ENCODE assay signal across 8 cellular contexts in genomic region chr15:82680200-82681102, GRCh38. TPM values are rescaled to one million over a fixed set of nuclear protein-coding genes. Genes with fewer than 3 reads are reported as not detected.
DNase-seq lines count a peak whose midpoint lies in the region; ATAC-seq and TF ChIP-seq lines count a peak whose summit lies in the region.

No MANE protein-coding gene starts in this region.

- H3K27me3 ChIP-seq in CD4-positive, alpha-beta T cell (ENCODE audit: control insufficient read depth, insufficient read depth, low read length): no peaks in the 10 kb centered on the region
- H3K27me3 ChIP-seq in KMS-11 (ENCODE audit: insufficient read depth, low read depth): no peaks in the 10 kb centered on the region
- peaks cover 33% of the 10 kb centered on the region for H3K27me3 ChIP-seq in endodermal cell (ENCODE audit: control insufficient read depth, insufficient read depth, low read length, poor library complexity, severe bottlenecking)
- H3K27me3 ChIP-seq in aorta (ENCODE audit: control insufficient read depth in 1 of 2, insufficient read depth in 2 of 2, low read length in 1 of 2): no peaks in the 10 kb centered on the region

- no peaks in the 10 kb centered on the region for H3K79me2 ChIP-seq in KMS-11 (ENCODE audit: insufficient read depth, low read depth)

- POLR2A ChIA-PET in CD4-positive, alpha-beta T cell (lab: Charles Lee): interaction anchor here (0.5 to 3.8 kb wide), 10 partner anchors 9 to 386 kb away, joined by 3 to 28 read pairs (median 7); partner anchors contain the start of genes C15orf40, CPEB1, RAMAC and RPS17

- WGBS in endodermal cell (ENCODE audit: insufficient coverage in 1 of 2, insufficient read length in 1 of 2), 2 experiments: 8 to 9% methylated on average over 34 to 76 of the region's 76 CpGs
- WGBS in aorta, 2 donors: 2 to 3% methylated on average over 68 to 76 of the region's 76 CpGs

- peaks cover 5% of the 10 kb centered on the region for H3K36me3 Mint-ChIP-seq in CD4-positive, alpha-beta T cell (ENCODE audit: low read depth)
- no peaks in the 10 kb centered on the region for H3K36me3 Mint-ChIP-seq in endodermal cell (ENCODE audit: low read depth)
- no peaks in the 10 kb centered on the region for H3K36me3 Mint-ChIP-seq in progenitor cell of endocrine pancreas (ENCODE audit: insufficient read depth)

- H4K20me1 ChIP-seq in KMS-11 (ENCODE audit: insufficient read depth): no peaks in the 10 kb centered on the region

- H3K4me1 Mint-ChIP-seq in CD4-positive, alpha-beta T cell (ENCODE audit: low read depth): peaks cover 15% of the 10 kb centered on the region
- H3K4me1 Mint-ChIP-seq in endodermal cell: peaks cover 9% of the 10 kb centered on the region
- peaks cover 9% of the 10 kb centered on the region for H3K4me1 Mint-ChIP-seq in progenitor cell of endocrine pancreas (ENCODE audit: low read depth)

- no peaks in the 10 kb centered on the region for H3K27me3 Mint-ChIP-seq in CD4-positive, alpha-beta T cell
- H3K27me3 Mint-ChIP-seq in endodermal cell (ENCODE audit: insufficient read depth) (peaks cover 14% of the 10 kb centered on the region), progenitor cell of endocrine pancreas (peaks cover 10% of the 10 kb centered on the region)

- H2AFZ ChIP-seq in KMS-11 (ENCODE audit: low read depth): peak overlapping the region; percentile 87

- no peak overlapping the region for H3K4me3 ChIP-seq in KMS-11 (IDR thresholded peaks at IDR 0.05; ENCODE audit: insufficient read depth, low read depth, low read length)
- peak overlapping the region; percentile 83 for H3K4me3 ChIP-seq in endodermal cell (ENCODE audit: low read length)
- H3K4me3 ChIP-seq in aorta (ENCODE audit: low read length in 2 of 2): no peak overlapping the region

- H3K4me3 Mint-ChIP-seq in CD4-positive, alpha-beta T cell: peak overlapping the region; percentile 94
- peak overlapping the region; percentile 87 for H3K4me3 Mint-ChIP-seq in endodermal cell
- peak overlapping the region; percentile 95 for H3K4me3 Mint-ChIP-seq in progenitor cell of endocrine pancreas (ENCODE audit: low read depth)

- TF ChIP-seq CTCF in CD4-positive, alpha-beta T cell (IDR thresholded peaks at IDR 0.05): peak; percentile 35
- TF ChIP-seq CTCF in KMS-11 (conservative IDR thresholded peaks at IDR 0.05; ENCODE audit: low read depth, low read length) (no peak), endodermal cell (conservative IDR thresholded peaks at IDR 0.05) (peak; percentile 72), progenitor cell of endocrine pancreas (IDR thresholded peaks at IDR 0.05; ENCODE audit: unreplicated experiment) (peak; percentile 52)

- no peaks in the 10 kb centered on the region for H3K9me3 ChIP-seq in CD4-positive, alpha-beta T cell (ENCODE audit: control insufficient read depth, low read length)
- H3K9me3 ChIP-seq in endodermal cell (ENCODE audit: control insufficient read depth, low read length) (no peaks in the 10 kb centered on the region), aorta (ENCODE audit: control insufficient read depth, low read length) (no peaks in the 10 kb centered on the region)

- peak; percentile 74 to 85 (median 80) for DNase-seq in CD4-positive, alpha-beta T cell
- DNase-seq in activated CD4-positive, alpha-beta T cell treated with anti-CD3 and anti-CD28 coated beads, Interleukin-2, amount 50 U/mL, for 24 hours (ENCODE audit: low read depth in 1 of 2, low spot score in 1 of 2): peak; percentile 49 to 62
- DNase-seq in endodermal cell (peak; percentile 96), progenitor cell of endocrine pancreas (ENCODE audit: low spot score, unreplicated experiment) (peak; percentile 87), aorta (no peak), NK-92 (lab: John Stamatoyannopoulos, UW; ENCODE audit: unreplicated experiment) (no peak)

- peak overlapping the region; percentile 70 for H3K27ac ChIP-seq in CD4-positive, alpha-beta T cell (ENCODE audit: low read depth, low read length)
- H3K27ac ChIP-seq in KMS-11 (no peak overlapping the region), endodermal cell (ENCODE audit: low read depth, low read length) (no peak overlapping the region), aorta (ENCODE audit: low read depth in 1 of 2, low read length in 2 of 2) (no peak overlapping the region)

- CTCF ChIA-PET in CD4-positive, alpha-beta T cell (lab: Charles Lee): interaction anchor here (1.0 kb wide), 1 partner anchor 70 kb away, joined by 5 read pairs; no protein-coding TSS in a partner anchor

- peak overlapping the region; percentile 95 for H3K27ac Mint-ChIP-seq in CD4-positive, alpha-beta T cell
- H3K27ac Mint-ChIP-seq in endodermal cell: peak overlapping the region; percentile 98
- peak overlapping the region; percentile 99 for H3K27ac Mint-ChIP-seq in progenitor cell of endocrine pancreas

- intact Hi-C loops in CD4-positive, alpha-beta T cell (cut with DNase I, micrococcal nuclease): loop anchor here (1.0 to 5.0 kb wide), 5 partner anchors 29 to 307 kb away; partner anchors contain the start of genes AP3B2 (in 1 of the 2) and RAMAC (in 1 of the 2)
- intact Hi-C loops in aorta (cut with DNase I): no loop called here

- H3K9me3 Mint-ChIP-seq in CD4-positive, alpha-beta T cell: no peaks in the 10 kb centered on the region
- no peaks in the 10 kb centered on the region for H3K9me3 Mint-ChIP-seq in endodermal cell
- H3K9me3 Mint-ChIP-seq in progenitor cell of endocrine pancreas (ENCODE audit: low read depth): no peaks in the 10 kb centered on the region

- H3K9ac ChIP-seq in KMS-11: peak overlapping the region; percentile 30; the same call in 1 of the 2 replicates
- H3K9ac ChIP-seq in endodermal cell (ENCODE audit: extremely low read depth, low read length, poor library complexity, severe bottlenecking): peak overlapping the region; percentile 63

- H3K4me2 ChIP-seq in KMS-11: peak overlapping the region; percentile 48; the same call in 1 of the 2 replicates

- H3K4me1 ChIP-seq in KMS-11 (ENCODE audit: low read depth, poor library complexity, severe bottlenecking) (no peaks in the 10 kb centered on the region), endodermal cell (ENCODE audit: control insufficient read depth, insufficient read depth, low read length) (peaks cover 2% of the 10 kb centered on the region), aorta (ENCODE audit: control insufficient read depth in 1 of 2, insufficient read depth in 2 of 2, low read length in 2 of 2) (no peaks in the 10 kb centered on the region)

- H3K36me3 ChIP-seq in KMS-11 (ENCODE audit: insufficient read depth): no peaks in the 10 kb centered on the region
- no peaks in the 10 kb centered on the region for H3K36me3 ChIP-seq in endodermal cell (ENCODE audit: control insufficient read depth, insufficient read depth, low read length)
- no peaks in the 10 kb centered on the region for H3K36me3 ChIP-seq in aorta (ENCODE audit: control insufficient read depth in 1 of 2, insufficient read depth in 2 of 2, low read length in 1 of 2)

- peak; percentile 98 for ATAC-seq in CD4-positive, alpha-beta T cell (ENCODE audit: poor library complexity)
- ATAC-seq in GM19468 (IDR thresholded peaks at IDR 0.05; ENCODE audit: extremely low read depth, unreplicated experiment) (peak; percentile 60), aorta (ENCODE audit: low FRiP score) (peak; percentile 44)

RNA-seq across cellular contexts. Expression of gene AP3B2, which starts 29.2 kb away (rescaled TPM):
- total RNA-seq in CD4-positive, alpha-beta T cell: under 1 TPM; 0.25 to 0.98 TPM
- total RNA-seq in endodermal cell (10 to 100 TPM; 22.4 to 24.4 TPM), progenitor cell of endocrine pancreas (13.2 and 14.4 TPM in 2 replicates), aorta (under 1 TPM; 0.16 to 0.42 TPM)
- 11.0 TPM for polyA plus RNA-seq in endodermal cell (2013, experiment 1 of 2)
- polyA plus RNA-seq in endodermal cell (2013, experiment 2 of 2): 9.0 TPM
- 1 to 10 TPM in 1 of 2 donors, not detected in 1; 1.6 TPM for polyA plus RNA-seq in aorta

RNA-seq across cellular contexts. Expression of gene CPEB1, which starts 33.3 kb away (rescaled TPM):
- under 1 TPM; 0.19 to 0.61 TPM for total RNA-seq in CD4-positive, alpha-beta T cell
- total RNA-seq in endodermal cell: 1 to 10 TPM; 1.0 to 1.4 TPM
- polyA plus RNA-seq in endodermal cell (2013, experiment 1 of 2): 2.8 TPM
- 3.2 TPM for polyA plus RNA-seq in endodermal cell (2013, experiment 2 of 2)
- total RNA-seq in progenitor cell of endocrine pancreas: 0.60 and 0.80 TPM in 2 replicates
- 10 to 100 TPM in 1 of 2 donors, 1 to 10 TPM in 1; 1.1 to 10.3 TPM for total RNA-seq in aorta
- 1 to 10 TPM in 1 of 2 donors, under 1 TPM in 1; 0.88 to 4.1 TPM for polyA plus RNA-seq in aorta

Comparison
In these comparisons a context has a peak if more than half of its experiments do, and no peak if none do; other contexts are left out.
1. ATAC-seq: peak in every context shown above with its lines; median percentile 98 in CD4-positive, alpha-beta T cell; 60 in GM19468; 44 in aorta.
2. DNase-seq: peak in CD4-positive, alpha-beta T cell (10 of 10), activated CD4-positive, alpha-beta T cell treated with anti-CD3 and anti-CD28 coated beads, Interleukin-2, amount 50 U/mL, for 24 hours (2 of 2), endodermal cell (single experiment) and progenitor cell of endocrine pancreas (single experiment); none in aorta (0 of 2) and NK-92 (single experiment).
3. intact Hi-C loops: an anchor here in CD4-positive, alpha-beta T cell (1.0 to 5.0 kb wide); none called in aorta.
4. Peak in every context shown above with its lines, with median percentiles within 50 percentile points of each other: H3K27ac Mint-ChIP-seq and H3K4me3 Mint-ChIP-seq.